Comparison of ENCODE assay signal across 26 cellular contexts in genomic region chr2:126050991-126051736, GRCh38.
"Had no signal": no experiment of that assay in that cellular context is flagged by ENCODE, and none has a peak within 500 bp of the region (broad histone marks: within the 10 kb centered on the region; RNA-seq: fewer than 3 reads in every experiment).

No MANE protein-coding gene starts in this region.

- H3K4me3 ChIP-seq: colonic mucosa, esophagus squamous epithelium, gastrocnemius medialis, heart right ventricle, left ventricle myocardium inferior, lower lobe of right lung, mucosa of descending colon had no signal

- H3K9me3 ChIP-seq: colonic mucosa, gastrocnemius medialis had no signal

- H3K27ac Mint-ChIP-seq: dendritic cell treated with granulocyte-macrophage colony-stimulating factor and Interleukin-4, amounts not matched to agents 40 ng/mL and 50 ng/mL, for 4 days; effector memory CD8-positive, alpha-beta T cell; endodermal cell; mesothelial cell of epicardium had no signal

- H3K27ac ChIP-seq: colonic mucosa, epithelial cell of prostate, esophagus squamous epithelium, gastrocnemius medialis, heart right ventricle, left ventricle myocardium inferior, lower lobe of right lung had no signal

- H3K4me3 Mint-ChIP-seq: dendritic cell treated with granulocyte-macrophage colony-stimulating factor and Interleukin-4, amounts not matched to agents 40 ng/mL and 50 ng/mL, for 4 days; effector memory CD8-positive, alpha-beta T cell; endodermal cell; mesothelial cell of epicardium had no signal

- H3K36me3 ChIP-seq: colonic mucosa, esophagus squamous epithelium, gastrocnemius medialis, heart right ventricle, left ventricle myocardium inferior, lower lobe of right lung had no signal

- DNase-seq: colonic mucosa; cortex of kidney; effector CD8-positive, alpha-beta T cell; effector memory CD8-positive, alpha-beta T cell; endodermal cell; erythroblast; esophagus squamous epithelium; foreskin fibroblast; foreskin melanocyte; gastrocnemius medialis; glutamatergic neuron; head of caudate nucleus; heart right ventricle; hippocampal formation; left cardiac atrium; left ventricle myocardium inferior; lower lobe of right lung; mesenchymal stem cell; mucosa of descending colon had no signal

- H3K27me3 ChIP-seq: colonic mucosa, esophagus squamous epithelium, gastrocnemius medialis, heart right ventricle had no signal

- H3K27me3 Mint-ChIP-seq: dendritic cell treated with granulocyte-macrophage colony-stimulating factor and Interleukin-4, amounts not matched to agents 40 ng/mL and 50 ng/mL, for 4 days; effector memory CD8-positive, alpha-beta T cell had no signal

- FAIRE-seq: endometrium, islet of Langerhans, keratinocyte had no signal

- H3K36me3 Mint-ChIP-seq: mesothelial cell of epicardium had no signal

- ATAC-seq: effector memory CD8-positive, alpha-beta T cell; esophagus mucosa; gastrocnemius medialis; heart right ventricle; left cardiac atrium; lower lobe of right lung; mucosa of descending colon had no signal

- H3K4me1 Mint-ChIP-seq: endodermal cell, mesothelial cell of epicardium had no signal

- H3K4me1 ChIP-seq: colonic mucosa, esophagus squamous epithelium, gastrocnemius medialis, heart right ventricle, left ventricle myocardium inferior, lower lobe of right lung had no signal
